ENCODE assay signal across 10 cellular contexts in genomic region chr18:8177330-8178016, GRCh38.
A peak's percentile ranks its signal among the peaks of the same experiment; 100 is the strongest.
DNase-seq lines count a peak whose midpoint lies in the region; ATAC-seq, FAIRE-seq and TF ChIP-seq lines count a peak whose summit lies in the region.
"Had no signal": no experiment of that assay in that cellular context is flagged by ENCODE, and none has a peak within 500 bp of the region (broad histone marks: within the 10 kb centered on the region; RNA-seq: fewer than 3 reads in every experiment).

No MANE protein-coding gene starts in this region.

- peak; percentile 5 for DNase-seq in NCI-H1092 treated with DMSO at 0.1 percent for 48 hours (lab: John Stamatoyannopoulos, UW)
- no peak for DNase-seq in NCI-H1092 (lab: John Stamatoyannopoulos, UW)
- peak; percentile 26 for DNase-seq in astrocyte of the spinal cord (ENCODE audit: low read depth, low spot score)
- DNase-seq in keratinocyte (ENCODE audit: low read depth, low spot score), result no peak
- peak; percentile 28 for DNase-seq in stomach
- DNase-seq in stimulated activated CD4-positive, alpha-beta T cell treated with anti-CD3 and anti-CD28 coated beads, Interleukin-4, amount 100 ng/mL, for 4 hours, result no peak
- no peak for DNase-seq in GM03348 (ENCODE audit: low spot score)
- DNase-seq: activated naive CD8-positive, alpha-beta T cell treated with anti-CD3 and anti-CD28 coated beads, Interleukin-2, amount 50 U/mL, for 24 hours had no signal

- in situ Hi-C loops in astrocyte of the spinal cord (cut with HindIII; ENCODE audit: low sequenced_read_pairs), result no loop called here

- TF ChIP-seq POLR2A in stomach (IDR thresholded peaks at IDR 0.05), result no peak

- no peaks in the 10 kb centered on the region for H3K9me1 ChIP-seq in keratinocyte (ENCODE audit: control insufficient read depth, extremely low read depth, insufficient read depth, low read length)

- no peak for ATAC-seq in HG03108 (IDR thresholded peaks at IDR 0.05; ENCODE audit: unreplicated experiment)
- ATAC-seq: activated naive CD8-positive, alpha-beta T cell treated with anti-CD3 and anti-CD28 coated beads, Interleukin-2, amount 50 U/mL, for 24 hours had no signal

- H3K4me3 ChIP-seq in astrocyte of the spinal cord (ENCODE audit: low read depth, low read length) (no peak overlapping the region), keratinocyte (ENCODE audit: control insufficient read depth in 2 of 3, extremely low read depth in 1 of 3, insufficient read depth in 2 of 3, low read depth in 1 of 3, low read length in 3 of 3) (no peak overlapping the region), stomach (no peak overlapping the region)

- no peak overlapping the region for H3K9ac ChIP-seq in keratinocyte (ENCODE audit: control insufficient read depth, extremely low read depth, insufficient read depth, low read length)

- dilution Hi-C loops in keratinocyte (cut with MboI; ENCODE audit: extremely low pct_ligation_motif_present, low sequenced_read_pairs), result no loop called here

- no peak overlapping the region for H3K4me2 ChIP-seq in keratinocyte (ENCODE audit: control insufficient read depth, extremely low read depth, insufficient read depth, low read depth, low read length)

- H3K36me3 ChIP-seq in keratinocyte (ENCODE audit: control insufficient read depth in 2 of 2, extremely low read depth in 1 of 2, insufficient read depth in 2 of 2, low read length in 2 of 2) (no peaks in the 10 kb centered on the region), stomach (no peaks in the 10 kb centered on the region)

- H3K9me3 ChIP-seq in keratinocyte (ENCODE audit: control insufficient read depth, low read depth, low read length) (no peaks in the 10 kb centered on the region), stomach (no peaks in the 10 kb centered on the region)

- H3K27me3 ChIP-seq in keratinocyte (ENCODE audit: control insufficient read depth, extremely low read depth, insufficient read depth, low read length) (no peaks in the 10 kb centered on the region), stomach (no peaks in the 10 kb centered on the region)

- TF ChIP-seq CTCF in astrocyte of the spinal cord (IDR thresholded peaks at IDR 0.05; ENCODE audit: low read depth, low read length) (no peak), keratinocyte (optimal IDR thresholded peaks at IDR 0.05 in 1 of 3, IDR thresholded peaks at IDR 0.05 in 1 of 3, conservative IDR thresholded peaks at IDR 0.05 in 1 of 3; ENCODE audit: extremely low read depth in 1 of 3, insufficient read depth in 2 of 3, low read length in 3 of 3) (no peak), stomach (IDR thresholded peaks at IDR 0.05) (no peak)

- WGBS in stomach, 5 donors, result 25 to 34% (median 28%) methylated on average over 3 of the region's 3 CpGs

- no peaks in the 10 kb centered on the region for H4K20me1 ChIP-seq in keratinocyte (ENCODE audit: control insufficient read depth, extremely low read depth, insufficient read depth, low read length)

- no peak overlapping the region for H2AFZ ChIP-seq in keratinocyte (ENCODE audit: control insufficient read depth, low read length)

- no peaks in the 10 kb centered on the region for H3K79me2 ChIP-seq in keratinocyte (ENCODE audit: control insufficient read depth, insufficient read depth, low read length)

- peak; percentile 26 for FAIRE-seq in keratinocyte (lab: Jason Lieb, UNC)
- FAIRE-seq: A204.1 had no signal

- no peak overlapping the region for H3K27ac ChIP-seq in keratinocyte (ENCODE audit: control insufficient read depth, insufficient read depth, low read length)
- H3K27ac ChIP-seq in stomach, result peak overlapping the region in 1 of 5 donors; percentile 36

- no peaks in the 10 kb centered on the region for H3K4me1 ChIP-seq in keratinocyte (ENCODE audit: control insufficient read depth, extremely low read depth, insufficient read depth, low read length)
- peaks cover 0 to 40% (median 18%) of the 10 kb centered on the region in 4 donors for H3K4me1 ChIP-seq in stomach

- intact Hi-C loops in stomach (cut with DNase I; ENCODE audit: low total_unique reads), result no loop called here

- TF ChIP-seq EP300 in stomach (IDR thresholded peaks at IDR 0.05), result no peak

Comparison
In these comparisons a context has a peak if more than half of its experiments do, and no peak if none do; other contexts are left out.
1. DNase-seq: peak in NCI-H1092 treated with DMSO at 0.1 percent for 48 hours (single experiment), astrocyte of the spinal cord (single experiment) and stomach (single experiment); none in NCI-H1092 (single experiment), keratinocyte (single experiment), stimulated activated CD4-positive, alpha-beta T cell treated with anti-CD3 and anti-CD28 coated beads, Interleukin-4, amount 100 ng/mL, for 4 hours (0 of 2) and GM03348 (single experiment).